Comparison of ENCODE assay signal across 8 cellular contexts in genomic region chr7:66140924-66141323, GRCh38. TPM values are rescaled to one million over a fixed set of nuclear protein-coding genes. Genes with fewer than 3 reads are reported as not detected.
DNase-seq lines count a peak whose midpoint lies in the region; ATAC-seq and TF ChIP-seq lines count a peak whose summit lies in the region.

No MANE protein-coding gene starts in this region.

- H3K9me3 Mint-ChIP-seq in glutamatergic neuron (ENCODE audit: unreplicated experiment) = peaks cover 4% of the 10 kb centered on the region

- intact Hi-C loops in posterior vena cava (cut with DNase I) = no loop called here

- no peak for ATAC-seq in HG02763 (IDR thresholded peaks at IDR 0.05; ENCODE audit: unreplicated experiment)

- DNase-seq in NCI-H1092 (lab: John Stamatoyannopoulos, UW) (peak; percentile 3), NCI-H1092 treated with DMSO at 0.1 percent for 48 hours (lab: John Stamatoyannopoulos, UW) (no peak), glutamatergic neuron (peak; percentile 74), posterior vena cava (ENCODE audit: low spot score) (peak; percentile 90), NCI-H1436 (lab: John Stamatoyannopoulos, UW) (no peak), NCI-H2107 treated with DMSO at 0.1 percent for 48 hours (lab: John Stamatoyannopoulos, UW; ENCODE audit: unreplicated experiment) (no peak)

- H3K4me1 Mint-ChIP-seq in glutamatergic neuron (ENCODE audit: low read depth, unreplicated experiment) = peaks cover 32% of the 10 kb centered on the region

- H3K4me3 Mint-ChIP-seq in glutamatergic neuron (ENCODE audit: unreplicated experiment) = no peak overlapping the region

- TF ChIP-seq CTCF in VCaP (conservative IDR thresholded peaks at IDR 0.05) (peak; percentile 81), glutamatergic neuron (IDR thresholded peaks at IDR 0.05; ENCODE audit: partially characterized antibody, unreplicated experiment) (peak; percentile 6)

- no peak overlapping the region for H3K27ac Mint-ChIP-seq in glutamatergic neuron (ENCODE audit: unreplicated experiment)

- H3K27ac ChIP-seq in VCaP = peak overlapping the region; percentile 2; the same call in 1 of the 2 replicates

- peaks cover 12% of the 10 kb centered on the region for H3K36me3 Mint-ChIP-seq in glutamatergic neuron (ENCODE audit: unreplicated experiment)

- peaks cover 3% of the 10 kb centered on the region for H3K27me3 Mint-ChIP-seq in glutamatergic neuron (ENCODE audit: unreplicated experiment)

RNA-seq across cellular contexts. Expression of gene CRCP, which starts 26.3 kb away (rescaled TPM):
- total RNA-seq in glutamatergic neuron (ENCODE audit: unreplicated experiment) = 29.1 TPM
- 10 to 100 TPM; 28.1 to 28.3 TPM for total RNA-seq in posterior vena cava

Comparison
In these comparisons a context has a peak if more than half of its experiments do, and no peak if none do; other contexts are left out.
1. DNase-seq: peak in NCI-H1092 (single experiment), glutamatergic neuron (single experiment) and posterior vena cava (single experiment); none in NCI-H1092 treated with DMSO at 0.1 percent for 48 hours (single experiment), NCI-H1436 (single experiment) and NCI-H2107 treated with DMSO at 0.1 percent for 48 hours (single experiment).